6 cellular contexts compared by ENCODE assay signal in the genomic region with DNA sequence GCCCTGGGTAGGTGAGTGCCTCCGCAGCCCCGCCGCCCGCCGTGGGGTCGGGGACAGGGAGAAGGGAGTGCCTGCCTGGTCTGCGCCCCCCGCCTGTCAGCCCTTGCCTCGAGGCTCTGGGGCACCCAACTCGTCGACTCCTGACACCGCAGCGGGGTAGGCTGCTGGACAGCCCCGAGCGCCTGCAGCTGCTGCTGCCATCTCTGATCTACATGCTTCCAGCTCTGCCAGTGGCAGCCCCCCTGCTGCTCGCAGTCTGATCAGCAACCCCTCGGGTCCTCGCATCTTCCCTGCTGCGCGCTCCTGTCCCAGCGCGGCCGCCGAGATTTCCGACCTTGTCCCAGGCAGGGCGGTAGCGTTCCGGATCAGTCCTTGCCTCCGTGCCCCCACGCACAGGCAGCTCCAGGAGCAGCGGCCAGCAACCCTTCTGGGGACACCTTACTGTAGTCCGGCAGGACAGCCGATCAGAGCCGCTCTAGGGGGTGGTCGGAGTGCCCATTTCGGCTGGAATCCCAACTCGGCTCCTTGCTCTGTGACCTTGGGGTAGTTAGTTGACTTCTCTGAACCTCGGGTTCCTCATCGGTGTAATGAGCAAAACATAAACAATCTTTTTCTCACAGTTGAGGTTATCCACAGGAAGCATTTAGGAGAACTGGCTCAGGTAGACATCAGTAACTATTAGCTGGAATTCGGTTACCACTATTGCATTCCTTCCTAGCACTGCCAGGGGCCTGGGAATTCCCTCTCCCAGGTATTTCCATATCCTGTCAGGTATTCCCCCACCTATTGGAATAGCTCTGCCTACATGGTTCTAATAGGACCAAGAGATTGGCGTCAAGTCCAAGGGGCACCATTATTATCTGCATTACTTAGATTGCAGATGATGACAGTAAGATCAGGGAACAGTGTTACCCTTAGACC. TPM values are rescaled to one million over a fixed set of nuclear protein-coding genes. Genes with fewer than 3 reads are reported as not detected.
DNase-seq lines count a peak whose midpoint lies in the region; TF ChIP-seq lines count a peak whose summit lies in the region.

No MANE protein-coding gene starts in this region.

- H3K4me3 ChIP-seq in NT2/D1 (ENCODE audit: insufficient read length, low read depth) (peak overlapping the region; percentile 48), esophagus squamous epithelium (peak overlapping the region in 3 of 4 donors; percentile 8 to 62 (median 41)), sigmoid colon (peak overlapping the region in 3 of 4 donors; percentile 33 to 47 (median 44))

- 32 to 46% methylated on average over 6 to 7 of the region's 41 CpGs for WGBS in esophagus squamous epithelium, 2 donors
- WGBS in sigmoid colon, 2 donors = 33 to 69% methylated on average over 41 of the region's 41 CpGs

- DNase-seq in NT2/D1 (ENCODE audit: low read depth, low spot score) = no peak
- no peak for DNase-seq in esophagus squamous epithelium (lab: John Stamatoyannopoulos, UW)
- DNase-seq in sigmoid colon = no peak
- no peak for DNase-seq in putamen (ENCODE audit: low spot score)
- no peak for DNase-seq in NCI-H2029 treated with DMSO at 0.1 percent for 48 hours (lab: John Stamatoyannopoulos, UW)
- DNase-seq in NCI-H446 treated with DMSO at 0.1 percent for 48 hours (lab: John Stamatoyannopoulos, UW) = no peak

- TF ChIP-seq POLR2A in esophagus squamous epithelium (IDR thresholded peaks at IDR 0.05) = no peak
- no peak for TF ChIP-seq POLR2A in sigmoid colon (IDR thresholded peaks at IDR 0.05)

- intact Hi-C loops in esophagus squamous epithelium (cut with DNase I) = no loop called here
- intact Hi-C loops in sigmoid colon (cut with DNase I) = no loop called here

- H3K4me1 ChIP-seq in NT2/D1 (ENCODE audit: insufficient read depth, insufficient read length) = peaks cover 23% of the 10 kb centered on the region
- peaks cover 7 to 15% (median 11%) of the 10 kb centered on the region in 3 donors for H3K4me1 ChIP-seq in esophagus squamous epithelium
- peaks cover 0 to 18% (median 15%) of the 10 kb centered on the region in 4 donors for H3K4me1 ChIP-seq in sigmoid colon

- no peaks in the 10 kb centered on the region for H3K36me3 ChIP-seq in NT2/D1 (ENCODE audit: insufficient read depth, insufficient read length, low read length)
- no peaks in the 10 kb centered on the region for H3K36me3 ChIP-seq in esophagus squamous epithelium
- no peaks in the 10 kb centered on the region for H3K36me3 ChIP-seq in sigmoid colon

- peak overlapping the region; percentile 76 for H3K9ac ChIP-seq in NT2/D1 (ENCODE audit: insufficient read length, low read depth)

- no peak for TF ChIP-seq EP300 in sigmoid colon (IDR thresholded peaks at IDR 0.05)

- H3K27me3 ChIP-seq in NT2/D1 (ENCODE audit: insufficient read depth, insufficient read length) (peaks cover 65% of the 10 kb centered on the region), esophagus squamous epithelium (peaks cover 11 to 100% (median 28%) of the 10 kb centered on the region in 4 donors), sigmoid colon (peaks cover 31 to 97% (median 89%) of the 10 kb centered on the region in 3 donors)

- H3K27ac ChIP-seq in esophagus squamous epithelium = no peak overlapping the region
- no peak overlapping the region for H3K27ac ChIP-seq in sigmoid colon

- no peaks in the 10 kb centered on the region for H3K9me3 ChIP-seq in NT2/D1 (ENCODE audit: insufficient read depth, low read length)
- no peaks in the 10 kb centered on the region for H3K9me3 ChIP-seq in esophagus squamous epithelium
- H3K9me3 ChIP-seq in sigmoid colon = no peaks in the 10 kb centered on the region

- TF ChIP-seq CTCF in esophagus squamous epithelium (IDR thresholded peaks at IDR 0.05) (no peak), sigmoid colon (IDR thresholded peaks at IDR 0.05) (no peak)

RNA-seq across cellular contexts. Expression of gene BCAN, which starts 0.6 kb away (rescaled TPM):
- total RNA-seq in esophagus squamous epithelium = not detected
- total RNA-seq in sigmoid colon = 1 to 10 TPM in 3 of 4 donors, not detected in 1; 2.0 to 2.9 (median 2.3) TPM
- under 1 TPM in 1 of 3 donors, not detected in 2; 0.12 TPM for polyA plus RNA-seq in sigmoid colon

RNA-seq across cellular contexts. Expression of gene HAPLN2, which starts 23.3 kb away (rescaled TPM):
- total RNA-seq in esophagus squamous epithelium (under 1 TPM in 1 of 4 donors, not detected in 3; 0.18 TPM), sigmoid colon (1 to 10 TPM in 1 of 4 donors, under 1 TPM in 1, not detected in 2; 0.71 to 1.2 TPM)
- under 1 TPM in 1 of 3 donors, not detected in 2; 0.10 TPM for polyA plus RNA-seq in sigmoid colon

RNA-seq across cellular contexts. Expression of gene NES, which starts 34.7 kb away (rescaled TPM):
- total RNA-seq in esophagus squamous epithelium = 1 to 10 TPM; 3.5 to 8.0 (median 5.4) TPM
- 10 to 100 TPM in 2 of 4 donors, 1 to 10 TPM in 2; 7.1 to 21.0 (median 10.4) TPM for total RNA-seq in sigmoid colon
- 1 to 10 TPM in 2 of 3 donors, under 1 TPM in 1; 0.60 to 6.9 (median 1.8) TPM for polyA plus RNA-seq in sigmoid colon

RNA-seq across cellular contexts. Expression of gene GPATCH4, which starts 41.2 kb away (rescaled TPM):
- 10 to 100 TPM; 14.0 to 41.8 (median 25.0) TPM for total RNA-seq in esophagus squamous epithelium
- total RNA-seq in sigmoid colon = 10 to 100 TPM; 12.2 to 22.9 (median 17.3) TPM
- 10 to 100 TPM; 10.2 to 32.9 (median 18.0) TPM for polyA plus RNA-seq in sigmoid colon

RNA-seq across cellular contexts. Expression of gene NAXE, which starts 50.9 kb away (rescaled TPM):
- total RNA-seq in esophagus squamous epithelium (10 to 100 TPM; 36.5 to 64.4 (median 52.8) TPM), sigmoid colon (100 to 1,000 TPM in 1 of 4 donors, 10 to 100 TPM in 3; 59.3 to 113 (median 67.2) TPM)
- polyA plus RNA-seq in sigmoid colon = 10 to 100 TPM; 80.8 to 91.6 (median 84.1) TPM
